ENCODE assay signal across 9 cellular contexts in the genomic region with DNA sequence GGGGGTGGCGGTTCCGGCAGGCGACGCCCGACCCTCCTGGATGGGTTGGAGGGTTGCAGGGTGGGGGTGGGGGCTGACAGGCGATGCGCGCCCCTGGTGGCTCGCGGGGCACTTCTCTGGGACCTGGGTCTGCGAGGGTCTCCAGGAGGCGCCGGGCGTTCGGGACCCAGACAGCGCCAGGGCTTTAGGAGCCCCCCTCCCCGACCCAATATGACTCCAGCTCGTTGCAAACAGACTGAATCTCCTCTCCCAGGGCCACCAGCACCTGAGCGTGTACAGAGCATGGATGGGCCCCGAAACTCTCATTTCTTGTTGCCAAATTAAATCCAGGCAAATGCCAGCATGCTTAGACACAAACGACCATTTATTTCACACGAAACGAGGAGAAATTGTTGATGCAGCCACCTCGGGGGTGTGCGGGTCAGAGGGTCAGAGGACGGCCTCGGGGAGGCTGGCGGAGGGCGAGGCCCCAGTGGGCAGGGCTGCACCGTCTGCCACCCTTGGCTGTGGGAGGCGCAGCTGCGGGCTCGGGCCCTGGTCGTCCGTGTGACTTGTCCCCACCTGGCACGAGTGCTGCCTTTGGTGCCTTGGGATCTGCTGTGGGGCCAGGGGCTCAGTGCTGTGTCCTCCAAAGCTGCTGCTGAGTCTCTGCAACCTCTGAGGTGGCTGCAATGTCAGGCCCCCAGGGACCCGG. TPM values are rescaled to one million over a fixed set of nuclear protein-coding genes. Genes with fewer than 3 reads are reported as not detected.
DNase-seq lines count a peak whose midpoint lies in the region; ATAC-seq and TF ChIP-seq lines count a peak whose summit lies in the region.
"Had no signal": no experiment of that assay in that cellular context is flagged by ENCODE, and none has a peak within 500 bp of the region (broad histone marks: within the 10 kb centered on the region; RNA-seq: fewer than 3 reads in every experiment).

No MANE protein-coding gene starts in this region.

- in situ Hi-C loops in transverse colon (cut with MboI; ENCODE audit: low pct_ligation_motif_present in 1 of 4, low pct_unique_long_range_greater_than_20kb in 1 of 4, low sequenced_read_pairs in 3 of 4) = loop anchor here in 2 of 4 donors (10.0 kb wide), 2 partner anchors 118 to 288 kb away; no protein-coding TSS in a partner anchor

- TF ChIP-seq POLR2A in transverse colon (IDR thresholded peaks at IDR 0.05) = no peak

- H2AFZ ChIP-seq in GM23338 = no peak overlapping the region; the same call in 1 of the 2 replicates

- H3K4me2 ChIP-seq in GM23338 = 0 out of 2 replicates have a peak overlapping the region, but pooled peaks have one; percentile 43

- H3K4me3 Mint-ChIP-seq in GM23338 = no peak overlapping the region; the same call in 2 of the 3 replicates
- H3K4me3 Mint-ChIP-seq: activated naive CD8-positive, alpha-beta T cell treated with anti-CD3 and anti-CD28 coated beads, Interleukin-2, amount 10 ng/mL, durations not matched to agents 7 days and 5 days had no signal

- H3K27ac ChIP-seq in GM23338 (ENCODE audit: low read depth) (no peak overlapping the region), right atrium auricular region (peak overlapping the region; percentile 86 to 92), transverse colon (no peak overlapping the region)

- H3K9me2 ChIP-seq in GM23338 (ENCODE audit: insufficient read depth) = no peaks in the 10 kb centered on the region

- H3K27ac Mint-ChIP-seq in GM23338 = no peak overlapping the region
- H3K27ac Mint-ChIP-seq: activated naive CD8-positive, alpha-beta T cell treated with anti-CD3 and anti-CD28 coated beads, Interleukin-2, amount 10 ng/mL, durations not matched to agents 7 days and 5 days had no signal

- no peaks in the 10 kb centered on the region for H4K20me1 ChIP-seq in GM23338 (replicated peaks; ENCODE audit: insufficient read depth)

- TF ChIP-seq CTCF in AG09309 (IDR thresholded peaks at IDR 0.05; ENCODE audit: control insufficient read depth, insufficient read depth, low read depth, low read length, missing control alignments) = peak; percentile 52
- TF ChIP-seq CTCF in GM23338 (conservative IDR thresholded peaks at IDR 0.05; ENCODE audit: low read depth in 2 of 2) = peak; percentile 47 to 76
- TF ChIP-seq CTCF in right atrium auricular region (IDR thresholded peaks at IDR 0.05) = peak; percentile 61 to 84
- peak; percentile 49 to 61 (median 58) for TF ChIP-seq CTCF in transverse colon (IDR thresholded peaks at IDR 0.05)

- DNase-seq in AG09309 (ENCODE audit: low read depth) (no peak), GM23338 (ENCODE audit: low spot score) (peak; percentile 87), right atrium auricular region (ENCODE audit: low spot score) (no peak), transverse colon (peak; percentile 26), NCI-H510A treated with DMSO at 0.1 percent for 48 hours (lab: John Stamatoyannopoulos, UW) (no peak), COR-L47 (lab: John Stamatoyannopoulos, UW) (no peak)
- peak; percentile 19 to 23 for DNase-seq in activated CD4-positive, alpha-beta T cell treated with anti-CD3 and anti-CD28 coated beads for 4 hours
- DNase-seq: activated naive CD8-positive, alpha-beta T cell treated with anti-CD3 and anti-CD28 coated beads, Interleukin-2, amount 10 ng/mL, durations not matched to agents 7 days and 5 days had no signal

- no peaks in the 10 kb centered on the region; the same call in 2 of the 3 replicates for H3K36me3 Mint-ChIP-seq in GM23338 (ENCODE audit: low read depth)
- H3K36me3 Mint-ChIP-seq: activated naive CD8-positive, alpha-beta T cell treated with anti-CD3 and anti-CD28 coated beads, Interleukin-2, amount 10 ng/mL, durations not matched to agents 7 days and 5 days had no signal

- no peaks in the 10 kb centered on the region for H3K79me2 ChIP-seq in GM23338 (replicated peaks; ENCODE audit: insufficient read depth)

- no peaks in the 10 kb centered on the region for H3K36me3 ChIP-seq in GM23338 (ENCODE audit: insufficient read depth)
- no peaks in the 10 kb centered on the region for H3K36me3 ChIP-seq in right atrium auricular region
- H3K36me3 ChIP-seq in transverse colon = no peaks in the 10 kb centered on the region

- H3K4me1 Mint-ChIP-seq in GM23338 = peaks cover 4% of the 10 kb centered on the region

- H3K9me3 Mint-ChIP-seq in GM23338 = peaks cover 3% of the 10 kb centered on the region; the same call in 2 of the 3 replicates
- H3K9me3 Mint-ChIP-seq: activated naive CD8-positive, alpha-beta T cell treated with anti-CD3 and anti-CD28 coated beads, Interleukin-2, amount 10 ng/mL, durations not matched to agents 7 days and 5 days had no signal

- TF ChIP-seq EP300 in transverse colon (IDR thresholded peaks at IDR 0.05; ENCODE audit: low read depth) = no peak

- H3K4me3 ChIP-seq in AG09309 (ENCODE audit: control insufficient read depth, low read depth, low read length) (no peak overlapping the region), GM23338 (no peak overlapping the region), right atrium auricular region (no peak overlapping the region), transverse colon (no peak overlapping the region)

- H3F3A ChIP-seq in GM23338 (replicated peaks; ENCODE audit: low read depth) = peaks cover 5% of the 10 kb centered on the region; the same call in 1 of the 2 replicates

- H3K4me1 ChIP-seq in GM23338 (ENCODE audit: insufficient read depth) (peaks cover 5% of the 10 kb centered on the region; the same call in 1 of the 2 replicates), right atrium auricular region (peaks cover 0 to 54% of the 10 kb centered on the region in 2 donors), transverse colon (peaks cover 0 to 8% (median 0%) of the 10 kb centered on the region in 4 donors)

- H3K9me3 ChIP-seq in right atrium auricular region = no peaks in the 10 kb centered on the region
- H3K9me3 ChIP-seq in transverse colon = no peaks in the 10 kb centered on the region

- peaks cover 16% of the 10 kb centered on the region for H3K27me3 Mint-ChIP-seq in GM23338 (ENCODE audit: insufficient read depth, low read depth, poor library complexity)
- H3K27me3 Mint-ChIP-seq: activated naive CD8-positive, alpha-beta T cell treated with anti-CD3 and anti-CD28 coated beads, Interleukin-2, amount 10 ng/mL, durations not matched to agents 7 days and 5 days had no signal

- intact Hi-C loops in transverse colon (cut with DNase I; ENCODE audit: low total_unique reads) = loop anchor here (5.0 kb wide), 1 partner anchor 84 kb away; no protein-coding TSS in a partner anchor

- WGBS in transverse colon (ENCODE audit: low coverage in 1 of 2), 2 donors = 12% methylated on average over 28 of the region's 37 CpGs; no CpG with 5 or more reads in 1 of the 2 donors

- no peaks in the 10 kb centered on the region for H3K27me3 ChIP-seq in GM23338 (ENCODE audit: insufficient read depth)
- H3K27me3 ChIP-seq in right atrium auricular region = no peaks in the 10 kb centered on the region
- peaks cover 3% of the 10 kb centered on the region for H3K27me3 ChIP-seq in transverse colon

- ATAC-seq in GM23338 (peak; percentile 88), HG02870 (IDR thresholded peaks at IDR 0.05; ENCODE audit: unreplicated experiment) (no peak)

TF ChIP-seq in GM23338, 12 proteins besides CTCF, POLR2A, EP300 and RAD21 (continues in another document):
- no peak for TF ChIP-seq EZH2 (IDR thresholded peaks at IDR 0.05; ENCODE audit: low read depth, unreplicated experiment)
- TF ChIP-seq, protein P1, sequence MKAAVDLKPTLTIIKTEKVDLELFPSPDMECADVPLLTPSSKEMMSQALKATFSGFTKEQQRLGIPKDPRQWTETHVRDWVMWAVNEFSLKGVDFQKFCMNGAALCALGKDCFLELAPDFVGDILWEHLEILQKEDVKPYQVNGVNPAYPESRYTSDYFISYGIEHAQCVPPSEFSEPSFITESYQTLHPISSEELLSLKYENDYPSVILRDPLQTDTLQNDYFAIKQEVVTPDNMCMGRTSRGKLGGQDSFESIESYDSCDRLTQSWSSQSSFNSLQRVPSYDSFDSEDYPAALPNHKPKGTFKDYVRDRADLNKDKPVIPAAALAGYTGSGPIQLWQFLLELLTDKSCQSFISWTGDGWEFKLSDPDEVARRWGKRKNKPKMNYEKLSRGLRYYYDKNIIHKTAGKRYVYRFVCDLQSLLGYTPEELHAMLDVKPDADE (IDR thresholded peaks at IDR 0.05) = no peak
- TF ChIP-seq JUNB (IDR thresholded peaks at IDR 0.05; ENCODE audit: unreplicated experiment) = no peak
- TF ChIP-seq ZNF114 (CRISPR knock-in tag; IDR thresholded peaks at IDR 0.05) = no peak
- no peak for TF ChIP-seq STAT1 (IDR thresholded peaks at IDR 0.05; ENCODE audit: unreplicated experiment)
- TF ChIP-seq EZH2phosphoT487 (IDR thresholded peaks at IDR 0.05; ENCODE audit: unreplicated experiment) = no peak

RNA-seq across cellular contexts. Expression of a gene that starts 20.9 kb away (rescaled TPM):
- total RNA-seq in GM23338 (2014; rRNA removed; shearing (Covaris generic)) = 0.73 and 1.2 TPM in 2 replicates
- 0.31 and 0.60 TPM in 2 replicates for polyA plus RNA-seq in GM23338 (2016; fragmentation: Nextera tagmentation; extraction: Ambion mirVana)
- total RNA-seq in right atrium auricular region (1 to 10 TPM; 6.9 to 9.6 TPM), transverse colon (not detected)
- total RNA-seq: activated naive CD8-positive, alpha-beta T cell treated with anti-CD3 and anti-CD28 coated beads, Interleukin-2, amount 10 ng/mL, durations not matched to agents 7 days and 5 days had no signal

Comparison
In these comparisons a context has a peak if more than half of its experiments do, and no peak if none do; other contexts are left out.
1. DNase-seq: peak in GM23338 (single experiment), activated CD4-positive, alpha-beta T cell treated with anti-CD3 and anti-CD28 coated beads for 4 hours (2 of 2) and transverse colon (single experiment); none in AG09309 (single experiment), right atrium auricular region (single experiment), NCI-H510A treated with DMSO at 0.1 percent for 48 hours (single experiment) and COR-L47 (single experiment).
2. H3K27ac ChIP-seq: peak in right atrium auricular region (2 of 2); none in GM23338 (single experiment) and transverse colon (0 of 4).
3. Peak in every context shown above with its lines, with median percentiles within 50 percentile points of each other: CTCF ChIP-seq.